ENCODE assay signal across 29 cellular contexts in the genomic region with DNA sequence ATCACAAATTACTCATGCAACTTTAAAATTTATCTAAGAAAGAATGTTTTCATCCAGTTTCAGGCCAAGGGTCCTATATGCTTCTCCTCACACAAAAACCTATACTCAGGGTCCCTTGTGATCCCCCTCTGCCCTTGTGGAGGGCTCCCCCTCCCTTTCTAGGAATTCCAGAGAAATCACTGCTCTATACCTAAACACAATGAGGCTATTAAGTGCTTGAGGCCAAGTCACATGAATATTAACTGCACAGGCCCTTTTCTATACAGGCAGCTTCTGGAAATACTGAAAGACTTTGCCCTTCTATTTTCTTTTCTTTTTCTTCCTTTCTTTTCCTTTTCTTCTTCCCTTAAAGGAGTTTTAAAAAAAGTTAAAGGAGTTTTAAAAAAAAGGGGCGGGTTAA.
"Had no signal": no experiment of that assay in that cellular context is flagged by ENCODE, and none has a peak within 500 bp of the region (broad histone marks: within the 10 kb centered on the region; RNA-seq: fewer than 3 reads in every experiment).

No MANE protein-coding gene starts in this region.

- H3K36me3 Mint-ChIP-seq: activated CD8-positive, alpha-beta memory T cell treated with anti-CD3 and anti-CD28 coated beads, Interleukin-2, amount 10 ng/mL, durations not matched to agents 7 days and 5 days had no signal

- H3K27ac Mint-ChIP-seq: activated CD4-positive, alpha-beta memory T cell treated with anti-CD3 and anti-CD28 coated beads, Interleukin-2, amount 10 ng/mL, durations not matched to agents 7 days and 5 days; activated CD8-positive, alpha-beta memory T cell treated with anti-CD3 and anti-CD28 coated beads, Interleukin-2, amount 10 ng/mL, durations not matched to agents 7 days and 5 days; activated naive CD8-positive, alpha-beta T cell treated with anti-CD3 and anti-CD28 coated beads for 36 hours had no signal

- H3K27me3 ChIP-seq: cardiac muscle cell had no signal

- H3K27me3 Mint-ChIP-seq: activated CD4-positive, alpha-beta memory T cell treated with anti-CD3 and anti-CD28 coated beads, Interleukin-2, amount 10 ng/mL, durations not matched to agents 7 days and 5 days; activated naive CD8-positive, alpha-beta T cell treated with anti-CD3 and anti-CD28 coated beads for 36 hours had no signal

- H3K4me3 ChIP-seq: cardiac muscle cell, SK-N-MC had no signal

- H3K27ac ChIP-seq: cardiac muscle cell, SK-N-MC, WERI-Rb-1 had no signal

- H3K4me3 Mint-ChIP-seq: activated CD4-positive, alpha-beta memory T cell treated with anti-CD3 and anti-CD28 coated beads, Interleukin-2, amount 10 ng/mL, durations not matched to agents 7 days and 5 days; activated CD8-positive, alpha-beta memory T cell treated with anti-CD3 and anti-CD28 coated beads, Interleukin-2, amount 10 ng/mL, durations not matched to agents 7 days and 5 days; activated naive CD8-positive, alpha-beta T cell treated with anti-CD3 and anti-CD28 coated beads for 36 hours; central memory CD8-positive, alpha-beta T cell had no signal

- H3K9me3 Mint-ChIP-seq: activated CD4-positive, alpha-beta memory T cell treated with anti-CD3 and anti-CD28 coated beads, Interleukin-2, amount 10 ng/mL, durations not matched to agents 7 days and 5 days; central memory CD8-positive, alpha-beta T cell had no signal

- DNase-seq: activated CD4-positive, alpha-beta memory T cell treated with anti-CD3 and anti-CD28 coated beads, Interleukin-2, amount 10 ng/mL, durations not matched to agents 7 days and 5 days; activated CD4-positive, alpha-beta T cell treated with anti-CD3 and anti-CD28 coated beads for 1 hour; activated CD4-positive, alpha-beta T cell treated with anti-CD3 and anti-CD28 coated beads for 48 hours; activated CD4-positive, CD25-positive, alpha-beta regulatory T cell; activated CD8-positive, alpha-beta memory T cell treated with anti-CD3 and anti-CD28 coated beads for 24 hours; activated CD8-positive, alpha-beta memory T cell treated with anti-CD3 and anti-CD28 coated beads, Interleukin-2, amount 10 ng/mL, durations not matched to agents 7 days and 5 days; activated CD8-positive, alpha-beta memory T cell treated with anti-CD3 and anti-CD28 coated beads, Interleukin-2, amount 50 U/mL, for 48 hours; activated effector memory CD4-positive, alpha-beta T cell treated with Interleukin-2 at 50 U/mL for 16 hours; activated naive CD4-positive, alpha-beta T cell treated with anti-CD3 and anti-CD28 coated beads, Interleukin-2, amount 50 U/mL, for 16 hours; activated naive CD8-positive, alpha-beta T cell treated with anti-CD3 and anti-CD28 coated beads for 36 hours; activated T-cell treated with anti-CD3 and anti-CD28 coated beads, Interleukin-2, amount 50 U/mL, for 48 hours; amniotic stem cell; aorta; NCI-H1092 treated with DMSO at 0.1 percent for 48 hours; NCI-H1417; NCI-H146; NCI-H187; NCI-H2029 treated with DMSO at 0.1 percent for 48 hours; NCI-H2107; NCI-H226; NCI-H446 treated with DMSO at 0.1 percent for 48 hours; NCI-H524; NCI-H69; Right ventricle myocardium superior; T1000; WERI-Rb-1 had no signal

- ATAC-seq: activated CD8-positive, alpha-beta memory T cell treated with anti-CD3 and anti-CD28 coated beads, Interleukin-2, amount 10 ng/mL, durations not matched to agents 7 days and 5 days had no signal

- H3K36me3 ChIP-seq: cardiac muscle cell, WERI-Rb-1 had no signal
